8 cellular contexts compared by ENCODE assay signal in the genomic region with DNA sequence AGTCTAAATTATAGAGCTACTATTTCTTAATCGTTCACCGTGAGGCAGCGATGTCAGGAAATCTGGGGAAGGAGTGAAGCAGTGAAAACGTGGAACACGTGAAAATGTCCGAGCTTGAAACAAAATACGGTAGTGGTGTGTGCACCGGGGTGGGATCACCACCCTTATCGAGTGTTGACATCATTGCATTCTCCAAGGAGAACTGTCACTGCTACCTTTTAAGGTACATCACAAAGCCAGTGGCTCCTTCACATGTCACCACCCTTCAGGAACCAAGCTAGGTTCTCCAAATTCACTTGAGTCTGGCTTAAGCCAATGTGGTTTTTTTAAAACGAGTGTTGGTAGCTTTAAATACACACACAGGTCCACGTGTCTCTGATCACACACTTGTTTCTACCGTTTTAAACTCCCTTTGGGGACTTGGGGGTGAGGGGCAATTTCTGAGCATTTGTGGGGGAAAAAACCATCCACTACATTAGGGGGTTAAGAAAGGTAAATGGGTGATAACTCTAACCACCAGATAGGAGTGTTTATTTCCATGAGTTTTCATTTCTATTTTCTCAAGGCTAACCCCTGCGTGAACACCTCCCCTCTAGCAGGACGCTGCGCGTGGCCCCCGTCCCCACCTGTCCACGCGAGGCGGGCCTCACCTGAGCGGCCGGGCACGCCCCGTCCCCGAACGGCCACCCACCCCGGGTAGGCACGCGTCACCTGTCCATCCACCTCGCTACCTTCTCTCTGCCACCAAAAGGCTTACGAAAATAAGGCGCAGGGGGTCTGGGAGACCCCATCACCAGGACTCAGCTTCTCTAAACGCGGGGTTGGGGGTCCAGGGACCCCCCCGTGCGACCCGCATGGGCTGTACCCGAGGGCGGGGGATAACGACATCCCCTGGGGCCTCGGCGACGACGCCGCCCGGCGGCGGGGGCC. TPM values are rescaled to one million over a fixed set of nuclear protein-coding genes. Genes with fewer than 3 reads are reported as not detected.
DNase-seq lines count a peak whose midpoint lies in the region; ATAC-seq, FAIRE-seq and TF ChIP-seq lines count a peak whose summit lies in the region.

No MANE protein-coding gene starts in this region.

- H3K27me3 ChIP-seq in GM06990 (replicated peaks; ENCODE audit: control insufficient read depth, insufficient read depth, low read length) (no peaks in the 10 kb centered on the region), KMS-11 (ENCODE audit: insufficient read depth, low read depth) (no peaks in the 10 kb centered on the region), bronchial epithelial cell (ENCODE audit: control insufficient read depth, insufficient read depth, low read length) (no peaks in the 10 kb centered on the region), kidney epithelial cell (ENCODE audit: control insufficient read depth, insufficient read depth, low read length) (no peaks in the 10 kb centered on the region)

- TF ChIP-seq CTCF in GM06990 (IDR thresholded peaks at IDR 0.05; ENCODE audit: insufficient read depth, low read length, poor library complexity, severe bottlenecking) (no peak), KMS-11 (conservative IDR thresholded peaks at IDR 0.05; ENCODE audit: low read depth, low read length) (no peak), bronchial epithelial cell (IDR thresholded peaks at IDR 0.05; ENCODE audit: insufficient read depth, low read length, severe bottlenecking) (no peak), kidney epithelial cell (IDR thresholded peaks at IDR 0.05; ENCODE audit: insufficient read depth, low read length, poor library complexity, severe bottlenecking) (no peak)

- H3K27ac ChIP-seq in KMS-11: peak overlapping the region; percentile 71

- peak overlapping the region; percentile 91 for H3K4me2 ChIP-seq in KMS-11

- peak overlapping the region; percentile 89 for H2AFZ ChIP-seq in KMS-11 (ENCODE audit: low read depth)

- no peaks in the 10 kb centered on the region; the same call in 1 of the 2 replicates for H3K36me3 ChIP-seq in GM06990 (ENCODE audit: control insufficient read depth, insufficient read depth, low read length)
- H3K36me3 ChIP-seq in KMS-11 (ENCODE audit: insufficient read depth): no peaks in the 10 kb centered on the region
- peaks cover 2% of the 10 kb centered on the region for H3K36me3 ChIP-seq in bronchial epithelial cell (ENCODE audit: control insufficient read depth, insufficient read depth, low read length)
- H3K36me3 ChIP-seq in kidney epithelial cell (ENCODE audit: control insufficient read depth, insufficient read depth, low read length): no peaks in the 10 kb centered on the region

- H3K4me1 ChIP-seq in KMS-11 (ENCODE audit: low read depth, poor library complexity, severe bottlenecking): peaks cover 17% of the 10 kb centered on the region

- peak; percentile 15 for ATAC-seq in GM21737 (IDR thresholded peaks at IDR 0.05; ENCODE audit: unreplicated experiment)

- FAIRE-seq in bronchial epithelial cell (lab: Jason Lieb, UNC): no peak

- H3K79me2 ChIP-seq in KMS-11 (ENCODE audit: insufficient read depth, low read depth): peaks cover 8% of the 10 kb centered on the region; the same call in 1 of the 2 replicates

- H3K9ac ChIP-seq in KMS-11: peak overlapping the region; percentile 96

- H3K4me3 ChIP-seq in GM06990 (replicated peaks; ENCODE audit: low read depth, low read length) (peak overlapping the region; percentile 85), KMS-11 (IDR thresholded peaks at IDR 0.05; ENCODE audit: insufficient read depth, low read depth, low read length) (no peak overlapping the region), bronchial epithelial cell (ENCODE audit: low read depth, low read length) (peak overlapping the region; percentile 83), kidney epithelial cell (ENCODE audit: low read depth, low read length) (peak overlapping the region; percentile 88)

- DNase-seq in GM06990 (ENCODE audit: extremely low read depth, insufficient read length): peak; percentile 71
- peak in 3 of 5 experiments; percentile 11 to 34 (median 21) for DNase-seq in T-helper 2 cell
- DNase-seq in bronchial epithelial cell (ENCODE audit: low read depth): peak; percentile 23
- no peak for DNase-seq in kidney epithelial cell (ENCODE audit: low read depth)
- DNase-seq in stimulated activated CD4-positive, alpha-beta T cell treated with anti-CD3 and anti-CD28 coated beads, Interleukin-4, amount 100 ng/mL, for 24 hours: peak; percentile 40
- DNase-seq in T1000 (lab: John Stamatoyannopoulos, UW): no peak

- H4K20me1 ChIP-seq in KMS-11 (ENCODE audit: insufficient read depth): no peaks in the 10 kb centered on the region

RNA-seq across cellular contexts. Expression of gene PRDM15, which starts 1.0 kb away (rescaled TPM):
- total RNA-seq in bronchial epithelial cell (6.1 and 9.7 TPM in 2 replicates), kidney epithelial cell (5.4 and 5.8 TPM in 2 replicates)

Comparison
In these comparisons a context has a peak if more than half of its experiments do, and no peak if none do; other contexts are left out.
1. DNase-seq: peak in GM06990 (single experiment), T-helper 2 cell (3 of 5), bronchial epithelial cell (single experiment) and stimulated activated CD4-positive, alpha-beta T cell treated with anti-CD3 and anti-CD28 coated beads, Interleukin-4, amount 100 ng/mL, for 24 hours (single experiment); none in kidney epithelial cell (single experiment) and T1000 (single experiment).